15 cellular contexts compared by ENCODE assay signal in genomic region chr17:50834126-50834785, GRCh38. TPM values are rescaled to one million over a fixed set of nuclear protein-coding genes. Genes with fewer than 3 reads are reported as not detected.
DNase-seq lines count a peak whose midpoint lies in the region; TF ChIP-seq lines count a peak whose summit lies in the region.
"Had no signal": no experiment of that assay in that cellular context is flagged by ENCODE, and none has a peak within 500 bp of the region (broad histone marks: within the 10 kb centered on the region; RNA-seq: fewer than 3 reads in every experiment).

No MANE protein-coding gene starts in this region.

- H3K27me3 ChIP-seq in SJCRH30 (0 out of 2 replicates have a peak, but pooled peaks cover 11% of the 10 kb centered on the region), rectal smooth muscle tissue (ENCODE audit: control insufficient read depth, insufficient read depth, low read length) (no peaks in the 10 kb centered on the region), mammary epithelial cell (ENCODE audit: insufficient read depth, low read length) (no peaks in the 10 kb centered on the region)

- dilution Hi-C loops in mammary epithelial cell (cut with HindIII; ENCODE audit: low sequenced_read_pairs) = no loop called here

- H3K27ac Mint-ChIP-seq in glutamatergic neuron (ENCODE audit: unreplicated experiment) = peak overlapping the region; percentile 93
- H3K27ac Mint-ChIP-seq: immature natural killer cell had no signal

- no peaks in the 10 kb centered on the region for H4K20me1 ChIP-seq in mammary epithelial cell (ENCODE audit: insufficient read depth, low read length)

- H3K27ac ChIP-seq in HEK293 (ENCODE audit: extremely low read depth, low read depth, low read length) (no peak overlapping the region), SJCRH30 (no peak overlapping the region), rectal smooth muscle tissue (ENCODE audit: low read depth, low read length) (no peak overlapping the region), mammary epithelial cell (ENCODE audit: insufficient read depth, low read depth, low read length) (no peak overlapping the region)

- CTCF ChIA-PET in HEK293 (lab: Yijun Ruan, JAX) = interaction anchor here (0.6 to 2.3 kb wide), 10 partner anchors 8 to 115 kb away, joined by 3 to 8 read pairs (median 4); no protein-coding TSS in a partner anchor
- CTCF ChIA-PET in mammary epithelial cell (lab: Charles Lee; ENCODE audit: low non-redundant PET) = no interaction called here

- H3K9me3 Mint-ChIP-seq in glutamatergic neuron (ENCODE audit: unreplicated experiment) = peaks cover 7% of the 10 kb centered on the region
- H3K9me3 Mint-ChIP-seq: immature natural killer cell had no signal

- H3K27me3 Mint-ChIP-seq in glutamatergic neuron (ENCODE audit: unreplicated experiment) = peaks cover 11% of the 10 kb centered on the region

- H3K4me3 ChIP-seq in HEK293 (ENCODE audit: low read depth, low read length) (no peak overlapping the region), SJCRH30 (peak overlapping the region; percentile 51), rectal smooth muscle tissue (ENCODE audit: low read length) (peak overlapping the region; percentile 32), mammary epithelial cell (replicated peaks in 1 of 3; ENCODE audit: insufficient read depth in 1 of 3, low read depth in 2 of 3, low read length in 3 of 3) (no peak overlapping the region)

- H3K36me3 ChIP-seq in HEK293 (ENCODE audit: control insufficient read depth in 2 of 2, insufficient read depth in 1 of 2, low read length in 2 of 2) (no peaks in the 10 kb centered on the region), SJCRH30 (no peaks in the 10 kb centered on the region), rectal smooth muscle tissue (ENCODE audit: control insufficient read depth, insufficient read depth, low read length) (no peaks in the 10 kb centered on the region), mammary epithelial cell (ENCODE audit: insufficient read depth, low read length) (no peaks in the 10 kb centered on the region)

- POLR2A ChIA-PET in HEK293 (lab: Yijun Ruan, JAX) = interaction anchor here (1.1 kb wide), 1 partner anchor 32 kb away, joined by 3 read pairs; the partner anchor contains the start of gene TOB1

- H2AFZ ChIP-seq in mammary epithelial cell (ENCODE audit: low read depth, low read length) = no peak overlapping the region

- intact Hi-C loops in mammary epithelial cell (cut with micrococcal nuclease) = no loop called here

- 92% methylated on average over 14 of the region's 16 CpGs for WGBS in mammary epithelial cell (ENCODE audit: low coverage, missing lambda C conversion rate)

- H3K9me3 ChIP-seq in HEK293 (ENCODE audit: control insufficient read depth, insufficient read depth, low read depth, low read length) (no peaks in the 10 kb centered on the region), SJCRH30 (replicated peaks) (no peaks in the 10 kb centered on the region), mammary epithelial cell (replicated peaks; ENCODE audit: insufficient read depth, low read length) (no peaks in the 10 kb centered on the region)

- peaks cover 54% of the 10 kb centered on the region for H3K4me1 Mint-ChIP-seq in glutamatergic neuron (ENCODE audit: low read depth, unreplicated experiment)
- H3K4me1 Mint-ChIP-seq: immature natural killer cell had no signal

- no peaks in the 10 kb centered on the region for H3K36me3 Mint-ChIP-seq in glutamatergic neuron (ENCODE audit: unreplicated experiment)
- H3K36me3 Mint-ChIP-seq: immature natural killer cell had no signal

- DNase-seq in SJCRH30 (no peak), glutamatergic neuron (no peak), DMS53 (lab: John Stamatoyannopoulos, UW) (no peak), mammary epithelial cell (no peak), NCI-H748 (lab: John Stamatoyannopoulos, UW; ENCODE audit: unreplicated experiment) (no peak), NCI-H1105 treated with DMSO at 0.1 percent for 48 hours (lab: John Stamatoyannopoulos, UW) (no peak)
- DNase-seq: activated CD8-positive, alpha-beta memory T cell treated with anti-CD3 and anti-CD28 coated beads for 24 hours; activated gamma-delta T cell; effector memory CD4-positive, alpha-beta T cell; foreskin melanocyte; immature natural killer cell had no signal

- H3K9ac ChIP-seq in rectal smooth muscle tissue (ENCODE audit: low read length) = no peak overlapping the region
- H3K9ac ChIP-seq in mammary epithelial cell (ENCODE audit: insufficient read depth, low read length) = no peak overlapping the region

- no peak overlapping the region for H3K4me2 ChIP-seq in mammary epithelial cell (ENCODE audit: insufficient read depth, low read depth, low read length)

- peak overlapping the region; percentile 72 for H3K4me3 Mint-ChIP-seq in glutamatergic neuron (ENCODE audit: unreplicated experiment)
- H3K4me3 Mint-ChIP-seq: immature natural killer cell had no signal

- in situ Hi-C loops in mammary epithelial cell (cut with MboI; ENCODE audit: low sequenced_read_pairs in 2 of 2) = loop anchor here in 1 of 2 donors (25.0 kb wide), 1 partner anchor 328 kb away; the partner anchor contains the start of genes NME1 and NME2

- no peaks in the 10 kb centered on the region for H3K79me2 ChIP-seq in mammary epithelial cell (ENCODE audit: insufficient read depth, low read length)

- TF ChIP-seq CTCF in HEK293 (tag by site-specific recombination; IDR thresholded peaks at IDR 0.05) = no peak
- no peak for TF ChIP-seq CTCF in glutamatergic neuron (IDR thresholded peaks at IDR 0.05; ENCODE audit: partially characterized antibody, unreplicated experiment)
- no peak for TF ChIP-seq CTCF in mammary epithelial cell (conservative IDR thresholded peaks at IDR 0.05 in 1 of 2, IDR thresholded peaks at IDR 0.05 in 1 of 2; ENCODE audit: extremely low read depth in 1 of 2, insufficient read depth in 1 of 2, low read depth in 1 of 2, low read length in 2 of 2)

- H3K4me1 ChIP-seq in HEK293 (ENCODE audit: control insufficient read depth, insufficient read depth, low read length) (no peaks in the 10 kb centered on the region), SJCRH30 (peaks cover 8% of the 10 kb centered on the region; the same call in 1 of the 2 replicates), rectal smooth muscle tissue (ENCODE audit: control insufficient read depth, insufficient read depth, low read length) (peaks cover 4% of the 10 kb centered on the region), mammary epithelial cell (ENCODE audit: insufficient read depth, low read length) (no peaks in the 10 kb centered on the region)

- BruUV-seq in mammary epithelial cell (replicated peaks; lab: Mats Ljungman, UMichigan) = no TSS peak

TF ChIP-seq in HEK293, 187 proteins besides CTCF, POLR2A, EP300 and RAD21:
- TF ChIP-seq KLF8 (tag by site-specific recombination; IDR thresholded peaks at IDR 0.05) = no peak
- no peak for TF ChIP-seq SP3 (tag by site-specific recombination; IDR thresholded peaks at IDR 0.05)
- no peak for TF ChIP-seq ZNF704 (tag by site-specific recombination; IDR thresholded peaks at IDR 0.05)
- no peak for TF ChIP-seq ATF2 (tag by site-specific recombination; IDR thresholded peaks at IDR 0.05; ENCODE audit: low read depth)
- TF ChIP-seq ZNF664 (tag by site-specific recombination; IDR thresholded peaks at IDR 0.05) = peak; percentile 93
- no peak for TF ChIP-seq ZNF768 (tag by site-specific recombination; IDR thresholded peaks at IDR 0.05)
- TF ChIP-seq ZNF18 (tag by site-specific recombination; IDR thresholded peaks at IDR 0.05) = no peak

RNA-seq across cellular contexts. Expression of gene WFIKKN2, which starts 1.1 kb away (rescaled TPM):
- 0.13 TPM in 1 of 2 replicates, not detected in the other for total RNA-seq in SJCRH30 (2014; rRNA removed; shearing (Covaris generic))
- 3.5 TPM for total RNA-seq in glutamatergic neuron (ENCODE audit: unreplicated experiment)
- total RNA-seq in mammary epithelial cell = not detected
- not detected for polyA plus RNA-seq in mammary epithelial cell
- not detected for polyA minus RNA-seq in mammary epithelial cell
- total RNA-seq: Daoy had no signal
- polyA plus RNA-seq: BJ, immature natural killer cell had no signal

RNA-seq across cellular contexts. Expression of gene TOB1, which starts 31.9 kb away (rescaled TPM):
- total RNA-seq in SJCRH30 (2014; rRNA removed; shearing (Covaris generic)) = 10.8 and 12.4 TPM in 2 replicates
- total RNA-seq in glutamatergic neuron (ENCODE audit: unreplicated experiment) (78.7 TPM), mammary epithelial cell (100 to 1,000 TPM in 1 of 2 donors, 10 to 100 TPM in 1; 51.2 to 149 TPM)
- polyA plus RNA-seq in mammary epithelial cell = 89.6 TPM
- polyA minus RNA-seq in mammary epithelial cell = 94.4 TPM

Comparison
In these comparisons a context has a peak if more than half of its experiments do, and no peak if none do; other contexts are left out.
1. H3K4me3 ChIP-seq: peak in SJCRH30 (single experiment) and rectal smooth muscle tissue (single experiment); none in HEK293 (single experiment) and mammary epithelial cell (0 of 3).